Comparison of ENCODE assay signal across 9 cellular contexts in genomic region chr5:34930870-34931269, GRCh38. TPM values are rescaled to one million over a fixed set of nuclear protein-coding genes. Genes with fewer than 3 reads are reported as not detected.
DNase-seq lines count a peak whose midpoint lies in the region; ATAC-seq, FAIRE-seq and TF ChIP-seq lines count a peak whose summit lies in the region.
"Had no signal": no experiment of that assay in that cellular context is flagged by ENCODE, and none has a peak within 500 bp of the region (broad histone marks: within the 10 kb centered on the region; RNA-seq: fewer than 3 reads in every experiment).

No MANE protein-coding gene starts in this region.

- H3K9me3 Mint-ChIP-seq in nephron: no peaks in the 10 kb centered on the region

- FAIRE-seq in H54 (lab: Jason Lieb, UNC): no peak

- DNase-seq in BJ (ENCODE audit: low read depth): no peak
- DNase-seq in H54 (ENCODE audit: insufficient read length, low spot score): no peak
- no peak for DNase-seq in SHP77 (lab: John Stamatoyannopoulos, UW)
- DNase-seq: stimulated activated CD4-positive, alpha-beta T cell treated with anti-CD3 and anti-CD28 coated beads, Interleukin-2, amount 100 ng/mL, for 48 hours had no signal

- peaks cover 29% of the 10 kb centered on the region for H3K36me3 Mint-ChIP-seq in nephron (ENCODE audit: low read depth)

- peak overlapping the region; percentile 72 for H3K4me2 ChIP-seq in Loucy (ENCODE audit: low read depth, low read length, poor library complexity, severe bottlenecking)

- H2AFZ ChIP-seq in Loucy (ENCODE audit: low read length): no peak overlapping the region

- H4K20me1 ChIP-seq in Loucy (ENCODE audit: insufficient read depth, low read length, poor library complexity, severe bottlenecking): peaks cover 32% of the 10 kb centered on the region

- peaks cover 5% of the 10 kb centered on the region; the same call in 1 of the 2 replicates for H3K36me3 ChIP-seq in BJ (ENCODE audit: control insufficient read depth, insufficient read depth, low read length)
- peaks cover 15% of the 10 kb centered on the region; the same call in 1 of the 2 replicates for H3K36me3 ChIP-seq in Loucy (ENCODE audit: insufficient read depth, low read length)
- peaks cover 0 to 14% of the 10 kb centered on the region in 2 donors for H3K36me3 ChIP-seq in duodenal mucosa (ENCODE audit: control insufficient read depth in 1 of 2, insufficient read depth in 2 of 2, low read length in 2 of 2)

- peak overlapping the region; percentile 96 for H3K4me3 ChIP-seq in BJ (ENCODE audit: low read depth, low read length)
- peak overlapping the region; percentile 93 for H3K4me3 ChIP-seq in Loucy (ENCODE audit: low read length, poor library complexity, severe bottlenecking)
- H3K4me3 ChIP-seq in duodenal mucosa (ENCODE audit: low read depth in 1 of 2, low read length in 2 of 2): peak overlapping the region; percentile 85 to 93

- no peak overlapping the region for H3K27ac ChIP-seq in duodenal mucosa (ENCODE audit: low read depth, low read length)

- peaks cover 35% of the 10 kb centered on the region for H3K4me1 ChIP-seq in Loucy (ENCODE audit: insufficient read depth, low read length, poor library complexity, severe bottlenecking)
- H3K4me1 ChIP-seq in duodenal mucosa (ENCODE audit: control insufficient read depth in 1 of 2, insufficient read depth in 2 of 2, low read length in 2 of 2): peaks cover 13 to 18% of the 10 kb centered on the region in 2 donors

- peaks cover 24% of the 10 kb centered on the region for H3K4me1 Mint-ChIP-seq in nephron

- TF ChIP-seq CTCF in BJ (IDR thresholded peaks at IDR 0.05; ENCODE audit: insufficient read depth, low read depth, low read length): no peak
- no peak for TF ChIP-seq CTCF in Loucy (conservative IDR thresholded peaks at IDR 0.05; ENCODE audit: low read length)
- TF ChIP-seq CTCF in nephron (IDR thresholded peaks at IDR 0.05; ENCODE audit: unreplicated experiment in 3 of 3): no peak

- peak overlapping the region; percentile 94 to 98 (median 96) for H3K4me3 Mint-ChIP-seq in nephron

- H3K27me3 ChIP-seq in BJ (ENCODE audit: control insufficient read depth, insufficient read depth, low read length) (no peaks in the 10 kb centered on the region), Loucy (ENCODE audit: insufficient read depth, low read length, poor library complexity, severe bottlenecking) (no peaks in the 10 kb centered on the region), duodenal mucosa (ENCODE audit: control insufficient read depth in 1 of 2, insufficient read depth in 2 of 2, low read length in 2 of 2) (no peaks in the 10 kb centered on the region)

- POLR2A ChIA-PET in BJ (lab: Charles Lee): no interaction called here

- no peak for TF ChIP-seq POLR2A in H54 (IDR thresholded peaks at IDR 0.05; ENCODE audit: low read depth, low read length)

- ATAC-seq in GM18502 (IDR thresholded peaks at IDR 0.05; ENCODE audit: poor library complexity, unreplicated experiment) (no peak), HG02970 (IDR thresholded peaks at IDR 0.05; ENCODE audit: low FRiP score, unreplicated experiment) (no peak)

- CTCF ChIA-PET in BJ (lab: Yijun Ruan, JAX): interaction anchor here (1.2 kb wide), 1 partner anchor 9 kb away, joined by 4 read pairs; no protein-coding TSS in a partner anchor

- H3K9me2 ChIP-seq in Loucy (replicated peaks; ENCODE audit: low read depth, low read length): no peaks in the 10 kb centered on the region

- H3K9ac ChIP-seq in Loucy (ENCODE audit: low read depth, low read length, poor library complexity, severe bottlenecking) (peak overlapping the region; percentile 92), duodenal mucosa (ENCODE audit: low read depth in 1 of 2, low read length in 2 of 2) (peak overlapping the region; percentile 81 to 87)

- peak overlapping the region; percentile 71 to 97 (median 88) for H3K27ac Mint-ChIP-seq in nephron

- peaks cover 5% of the 10 kb centered on the region; the same call in 1 of the 2 replicates for H3F3A ChIP-seq in Loucy (ENCODE audit: low read depth)

- H3K27me3 Mint-ChIP-seq in nephron (ENCODE audit: low read depth): no peaks in the 10 kb centered on the region

- H3K79me2 ChIP-seq in Loucy (ENCODE audit: insufficient read depth, low read length): peaks cover 58% of the 10 kb centered on the region

- H3K9me3 ChIP-seq in Loucy (ENCODE audit: insufficient read depth, low read depth, low read length) (no peaks in the 10 kb centered on the region), duodenal mucosa (ENCODE audit: control insufficient read depth in 1 of 2, low read length in 2 of 2) (no peaks in the 10 kb centered on the region)

RNA-seq across cellular contexts. Expression of gene DNAJC21, which starts 1.5 kb away (rescaled TPM):
- 7.5 and 19.6 TPM in 2 replicates for polyA plus RNA-seq in BJ (2011; rRNA removed)
- 6.6 and 8.9 TPM in 2 replicates for polyA minus RNA-seq in BJ (2011; rRNA and poly(A)+ RNA removed)

RNA-seq across cellular contexts. Expression of gene BRIX1, which starts 15.4 kb away (rescaled TPM):
- polyA plus RNA-seq in BJ (2011; rRNA removed): 11.4 and 32.5 TPM in 2 replicates
- 7.4 and 8.6 TPM in 2 replicates for polyA minus RNA-seq in BJ (2011; rRNA and poly(A)+ RNA removed)

RNA-seq across cellular contexts. Expression of gene RAD1, which starts 15.6 kb away (rescaled TPM):
- 57.2 and 65.3 TPM in 2 replicates for polyA plus RNA-seq in BJ (2011; rRNA removed)
- 36.1 and 43.5 TPM in 2 replicates for polyA minus RNA-seq in BJ (2011; rRNA and poly(A)+ RNA removed)
